Comparison of ENCODE assay signal across 1 cellular context in the genomic region with DNA sequence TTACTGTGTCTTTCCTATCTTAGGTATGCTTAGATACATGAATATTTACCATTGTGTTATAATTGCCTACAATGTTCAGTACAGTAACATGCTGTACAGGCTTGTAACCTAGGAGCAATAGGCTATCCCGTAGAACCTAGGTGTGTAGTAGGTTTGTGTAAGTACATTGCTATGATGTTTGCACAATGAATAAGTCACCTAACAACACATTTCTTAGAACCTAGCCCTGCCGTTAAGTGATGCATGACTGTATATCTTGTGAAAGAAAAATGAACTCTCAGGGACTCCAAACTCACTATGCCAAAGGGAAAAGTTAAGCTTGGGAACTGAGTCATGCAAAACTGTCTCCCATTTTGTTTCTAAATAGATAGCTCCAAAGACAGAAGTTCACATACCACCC.
TF ChIP-seq lines count a peak whose summit lies in the region.

No MANE protein-coding gene starts in this region.

TF ChIP-seq in GM23338, 12 proteins besides CTCF, POLR2A, EP300 and RAD21:
- TF ChIP-seq, protein P1, sequence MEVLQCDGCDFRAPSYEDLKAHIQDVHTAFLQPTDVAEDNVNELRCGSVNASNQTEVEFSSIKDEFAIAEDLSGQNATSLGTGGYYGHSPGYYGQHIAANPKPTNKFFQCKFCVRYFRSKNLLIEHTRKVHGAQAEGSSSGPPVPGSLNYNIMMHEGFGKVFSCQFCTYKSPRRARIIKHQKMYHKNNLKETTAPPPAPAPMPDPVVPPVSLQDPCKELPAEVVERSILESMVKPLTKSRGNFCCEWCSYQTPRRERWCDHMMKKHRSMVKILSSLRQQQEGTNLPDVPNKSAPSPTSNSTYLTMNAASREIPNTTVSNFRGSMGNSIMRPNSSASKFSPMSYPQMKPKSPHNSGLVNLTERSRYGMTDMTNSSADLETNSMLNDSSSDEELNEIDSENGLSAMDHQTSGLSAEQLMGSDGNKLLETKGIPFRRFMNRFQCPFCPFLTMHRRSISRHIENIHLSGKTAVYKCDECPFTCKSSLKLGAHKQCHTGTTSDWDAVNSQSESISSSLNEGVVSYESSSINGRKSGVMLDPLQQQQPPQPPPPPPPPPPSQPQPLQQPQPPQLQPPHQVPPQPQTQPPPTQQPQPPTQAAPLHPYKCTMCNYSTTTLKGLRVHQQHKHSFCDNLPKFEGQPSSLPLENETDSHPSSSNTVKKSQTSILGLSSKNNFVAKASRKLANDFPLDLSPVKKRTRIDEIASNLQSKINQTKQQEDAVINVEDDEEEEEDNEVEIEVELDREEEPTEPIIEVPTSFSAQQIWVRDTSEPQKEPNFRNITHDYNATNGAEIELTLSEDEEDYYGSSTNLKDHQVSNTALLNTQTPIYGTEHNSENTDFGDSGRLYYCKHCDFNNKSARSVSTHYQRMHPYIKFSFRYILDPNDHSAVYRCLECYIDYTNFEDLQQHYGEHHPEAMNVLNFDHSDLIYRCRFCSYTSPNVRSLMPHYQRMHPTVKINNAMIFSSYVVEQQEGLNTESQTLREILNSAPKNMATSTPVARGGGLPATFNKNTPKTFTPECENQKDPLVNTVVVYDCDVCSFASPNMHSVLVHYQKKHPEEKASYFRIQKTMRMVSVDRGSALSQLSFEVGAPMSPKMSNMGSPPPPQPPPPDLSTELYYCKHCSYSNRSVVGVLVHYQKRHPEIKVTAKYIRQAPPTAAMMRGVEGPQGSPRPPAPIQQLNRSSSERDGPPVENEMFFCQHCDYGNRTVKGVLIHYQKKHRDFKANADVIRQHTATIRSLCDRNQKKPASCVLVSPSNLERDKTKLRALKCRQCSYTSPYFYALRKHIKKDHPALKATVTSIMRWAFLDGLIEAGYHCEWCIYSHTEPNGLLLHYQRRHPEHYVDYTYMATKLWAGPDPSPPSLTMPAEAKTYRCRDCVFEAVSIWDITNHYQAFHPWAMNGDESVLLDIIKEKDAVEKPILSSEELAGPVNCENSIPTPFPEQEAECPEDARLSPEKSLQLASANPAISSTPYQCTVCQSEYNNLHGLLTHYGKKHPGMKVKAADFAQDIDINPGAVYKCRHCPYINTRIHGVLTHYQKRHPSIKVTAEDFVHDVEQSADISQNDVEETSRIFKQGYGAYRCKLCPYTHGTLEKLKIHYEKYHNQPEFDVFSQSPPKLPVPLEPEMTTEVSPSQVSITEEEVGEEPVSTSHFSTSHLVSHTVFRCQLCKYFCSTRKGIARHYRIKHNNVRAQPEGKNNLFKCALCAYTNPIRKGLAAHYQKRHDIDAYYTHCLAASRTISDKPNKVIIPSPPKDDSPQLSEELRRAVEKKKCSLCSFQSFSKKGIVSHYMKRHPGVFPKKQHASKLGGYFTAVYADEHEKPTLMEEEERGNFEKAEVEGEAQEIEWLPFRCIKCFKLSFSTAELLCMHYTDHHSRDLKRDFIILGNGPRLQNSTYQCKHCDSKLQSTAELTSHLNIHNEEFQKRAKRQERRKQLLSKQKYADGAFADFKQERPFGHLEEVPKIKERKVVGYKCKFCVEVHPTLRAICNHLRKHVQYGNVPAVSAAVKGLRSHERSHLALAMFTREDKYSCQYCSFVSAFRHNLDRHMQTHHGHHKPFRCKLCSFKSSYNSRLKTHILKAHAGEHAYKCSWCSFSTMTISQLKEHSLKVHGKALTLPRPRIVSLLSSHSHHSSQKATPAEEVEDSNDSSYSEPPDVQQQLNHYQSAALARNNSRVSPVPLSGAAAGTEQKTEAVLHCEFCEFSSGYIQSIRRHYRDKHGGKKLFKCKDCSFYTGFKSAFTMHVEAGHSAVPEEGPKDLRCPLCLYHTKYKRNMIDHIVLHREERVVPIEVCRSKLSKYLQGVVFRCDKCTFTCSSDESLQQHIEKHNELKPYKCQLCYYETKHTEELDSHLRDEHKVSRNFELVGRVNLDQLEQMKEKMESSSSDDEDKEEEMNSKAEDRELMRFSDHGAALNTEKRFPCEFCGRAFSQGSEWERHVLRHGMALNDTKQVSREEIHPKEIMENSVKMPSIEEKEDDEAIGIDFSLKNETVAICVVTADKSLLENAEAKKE (CRISPR knock-in tag; IDR thresholded peaks at IDR 0.05): no peak
- TF ChIP-seq POLR2AphosphoS5 (IDR thresholded peaks at IDR 0.05; ENCODE audit: low read depth) (no peak), ZNF331 (CRISPR knock-in tag; IDR thresholded peaks at IDR 0.05; ENCODE audit: low read depth) (no peak), STAT1 (IDR thresholded peaks at IDR 0.05; ENCODE audit: unreplicated experiment) (no peak), ZNF114 (CRISPR knock-in tag; IDR thresholded peaks at IDR 0.05) (no peak), EZH2phosphoT487 (IDR thresholded peaks at IDR 0.05; ENCODE audit: unreplicated experiment) (no peak), JUNB (IDR thresholded peaks at IDR 0.05; ENCODE audit: unreplicated experiment) (no peak), CREB1 (CRISPR knock-in tag; IDR thresholded peaks at IDR 0.05; ENCODE audit: low read depth) (no peak), EZH2 (IDR thresholded peaks at IDR 0.05; ENCODE audit: low read depth, unreplicated experiment) (no peak), NANOG (IDR thresholded peaks at IDR 0.05; ENCODE audit: borderline replicate concordance) (no peak)
- TF ChIP-seq, protein P2, sequence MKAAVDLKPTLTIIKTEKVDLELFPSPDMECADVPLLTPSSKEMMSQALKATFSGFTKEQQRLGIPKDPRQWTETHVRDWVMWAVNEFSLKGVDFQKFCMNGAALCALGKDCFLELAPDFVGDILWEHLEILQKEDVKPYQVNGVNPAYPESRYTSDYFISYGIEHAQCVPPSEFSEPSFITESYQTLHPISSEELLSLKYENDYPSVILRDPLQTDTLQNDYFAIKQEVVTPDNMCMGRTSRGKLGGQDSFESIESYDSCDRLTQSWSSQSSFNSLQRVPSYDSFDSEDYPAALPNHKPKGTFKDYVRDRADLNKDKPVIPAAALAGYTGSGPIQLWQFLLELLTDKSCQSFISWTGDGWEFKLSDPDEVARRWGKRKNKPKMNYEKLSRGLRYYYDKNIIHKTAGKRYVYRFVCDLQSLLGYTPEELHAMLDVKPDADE (IDR thresholded peaks at IDR 0.05): no peak
- TF ChIP-seq, protein P3, sequence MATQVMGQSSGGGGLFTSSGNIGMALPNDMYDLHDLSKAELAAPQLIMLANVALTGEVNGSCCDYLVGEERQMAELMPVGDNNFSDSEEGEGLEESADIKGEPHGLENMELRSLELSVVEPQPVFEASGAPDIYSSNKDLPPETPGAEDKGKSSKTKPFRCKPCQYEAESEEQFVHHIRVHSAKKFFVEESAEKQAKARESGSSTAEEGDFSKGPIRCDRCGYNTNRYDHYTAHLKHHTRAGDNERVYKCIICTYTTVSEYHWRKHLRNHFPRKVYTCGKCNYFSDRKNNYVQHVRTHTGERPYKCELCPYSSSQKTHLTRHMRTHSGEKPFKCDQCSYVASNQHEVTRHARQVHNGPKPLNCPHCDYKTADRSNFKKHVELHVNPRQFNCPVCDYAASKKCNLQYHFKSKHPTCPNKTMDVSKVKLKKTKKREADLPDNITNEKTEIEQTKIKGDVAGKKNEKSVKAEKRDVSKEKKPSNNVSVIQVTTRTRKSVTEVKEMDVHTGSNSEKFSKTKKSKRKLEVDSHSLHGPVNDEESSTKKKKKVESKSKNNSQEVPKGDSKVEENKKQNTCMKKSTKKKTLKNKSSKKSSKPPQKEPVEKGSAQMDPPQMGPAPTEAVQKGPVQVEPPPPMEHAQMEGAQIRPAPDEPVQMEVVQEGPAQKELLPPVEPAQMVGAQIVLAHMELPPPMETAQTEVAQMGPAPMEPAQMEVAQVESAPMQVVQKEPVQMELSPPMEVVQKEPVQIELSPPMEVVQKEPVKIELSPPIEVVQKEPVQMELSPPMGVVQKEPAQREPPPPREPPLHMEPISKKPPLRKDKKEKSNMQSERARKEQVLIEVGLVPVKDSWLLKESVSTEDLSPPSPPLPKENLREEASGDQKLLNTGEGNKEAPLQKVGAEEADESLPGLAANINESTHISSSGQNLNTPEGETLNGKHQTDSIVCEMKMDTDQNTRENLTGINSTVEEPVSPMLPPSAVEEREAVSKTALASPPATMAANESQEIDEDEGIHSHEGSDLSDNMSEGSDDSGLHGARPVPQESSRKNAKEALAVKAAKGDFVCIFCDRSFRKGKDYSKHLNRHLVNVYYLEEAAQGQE (IDR thresholded peaks at IDR 0.05; ENCODE audit: unreplicated experiment): no peak
